In the genomic region with DNA sequence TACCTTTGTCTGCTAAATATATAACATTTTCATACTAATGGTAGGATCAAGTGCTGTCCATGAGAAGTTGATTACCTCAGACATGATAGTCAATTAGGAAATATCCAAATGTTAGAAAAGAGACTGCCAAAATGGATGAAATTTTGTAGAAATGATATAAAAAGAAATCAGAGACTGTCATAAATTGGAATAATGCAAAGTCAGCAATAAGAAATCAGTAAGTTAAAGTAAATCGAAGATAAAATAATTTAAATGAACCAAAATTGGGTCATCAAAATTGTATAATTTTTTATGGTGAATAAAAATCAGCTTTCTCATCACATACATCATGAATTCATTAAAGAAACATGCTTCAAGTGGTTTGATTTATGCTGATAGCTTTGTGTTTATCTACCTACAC, we compare ENCODE assay signal across 33 cellular contexts.
"Had no signal": no experiment of that assay in that cellular context is flagged by ENCODE, and none has a peak within 500 bp of the region (broad histone marks: within the 10 kb centered on the region; RNA-seq: fewer than 3 reads in every experiment).

No MANE protein-coding gene starts in this region.

- H3K27me3 ChIP-seq: adrenal gland, body of pancreas, brain microvascular endothelial cell, breast epithelium had no signal

- H3K36me3 ChIP-seq: adrenal gland, brain microvascular endothelial cell, breast epithelium had no signal

- DNase-seq: activated B cell treated with CpG ODN at 0.5 μM for 24 hours; activated CD4-positive, alpha-beta memory T cell treated with anti-CD3 and anti-CD28 coated beads for 36 hours; activated CD4-positive, alpha-beta T cell treated with anti-CD3 and anti-CD28 coated beads for 4 hours; activated CD4-positive, alpha-beta T cell treated with anti-CD3 and anti-CD28 coated beads, Interleukin-2, amount 10 ng/mL, durations not matched to agents 24 days and 14 days; activated CD4-positive, alpha-beta T cell treated with anti-CD3 and anti-CD28 coated beads, Interleukin-2, amount 50 U/mL, for 1 hour; activated CD4-positive, alpha-beta T cell treated with anti-CD3 and anti-CD28 coated beads, Interleukin-2, amount 50 U/mL, for 4 hours; activated CD4-positive, CD25-positive, alpha-beta regulatory T cell treated with anti-CD3 and anti-CD28 coated beads, Interleukin-2, amount 50 U/mL, for 72 hours; activated CD8-positive, alpha-beta memory T cell treated with anti-CD3 and anti-CD28 coated beads, Interleukin-2, amount 50 U/mL, for 4 hours; activated CD8-positive, alpha-beta T cell treated with anti-CD3 and anti-CD28 coated beads for 36 hours; activated effector memory CD4-positive, alpha-beta T cell treated with anti-CD3 and anti-CD28 coated beads, Interleukin-2, amount 50 U/mL, for 16 hours; activated gamma-delta T cell treated with Interleukin-2 at 50 U/mL for 16 hours; activated naive CD4-positive, alpha-beta T cell; activated naive CD4-positive, alpha-beta T cell treated with anti-CD3 and anti-CD28 coated beads for 36 hours; activated naive CD4-positive, alpha-beta T cell treated with anti-CD3 and anti-CD28 coated beads, Interleukin-2, amount 50 U/mL, for 16 hours; activated naive CD8-positive, alpha-beta T cell treated with anti-CD3 and anti-CD28 coated beads for 36 hours; activated T-cell treated with anti-CD3 and anti-CD28 coated beads for 4 hours; activated T-cell treated with anti-CD3 and anti-CD28 coated beads, Interleukin-2, amount 50 U/mL, for 1 hour; activated T-cell treated with anti-CD3 and anti-CD28 coated beads, Interleukin-2, amount 50 U/mL, for 4 hours; activated T-cell treated with anti-CD3 and anti-CD28 coated beads, Interleukin-2, amount 50 U/mL, for 72 hours; adrenal gland; amniotic stem cell; aorta; body of pancreas; brain microvascular endothelial cell; central memory CD4-positive, alpha-beta T cell; T-helper 2 cell; T-helper 9 cell had no signal

- H3K27ac ChIP-seq: adrenal gland, body of pancreas, brain microvascular endothelial cell, breast epithelium, VCaP had no signal

- H3K9me3 ChIP-seq: body of pancreas, breast epithelium had no signal

- ATAC-seq: activated CD8-positive, alpha-beta T cell treated with anti-CD3 and anti-CD28 coated beads for 36 hours; activated naive CD4-positive, alpha-beta T cell treated with anti-CD3 and anti-CD28 coated beads, Interleukin-2, amount 50 U/mL, for 72 hours; activated T-cell treated with anti-CD3 and anti-CD28 coated beads, Interleukin-2, amount 50 U/mL, for 4 hours; activated T-cell treated with anti-CD3 and anti-CD28 coated beads, Interleukin-2, amount 50 U/mL, for 72 hours; activated T-helper 17 cell treated with anti-CD3 and anti-CD28 coated beads, Interleukin-2, amount 50 U/mL, for 72 hours; body of pancreas had no signal

- FAIRE-seq: astrocyte, TTC549 had no signal

- H3K4me1 ChIP-seq: adrenal gland, body of pancreas, breast epithelium had no signal

- H3K4me3 ChIP-seq: adrenal gland, body of pancreas, breast epithelium had no signal
